22 cellular contexts compared by ENCODE assay signal in the genomic region with DNA sequence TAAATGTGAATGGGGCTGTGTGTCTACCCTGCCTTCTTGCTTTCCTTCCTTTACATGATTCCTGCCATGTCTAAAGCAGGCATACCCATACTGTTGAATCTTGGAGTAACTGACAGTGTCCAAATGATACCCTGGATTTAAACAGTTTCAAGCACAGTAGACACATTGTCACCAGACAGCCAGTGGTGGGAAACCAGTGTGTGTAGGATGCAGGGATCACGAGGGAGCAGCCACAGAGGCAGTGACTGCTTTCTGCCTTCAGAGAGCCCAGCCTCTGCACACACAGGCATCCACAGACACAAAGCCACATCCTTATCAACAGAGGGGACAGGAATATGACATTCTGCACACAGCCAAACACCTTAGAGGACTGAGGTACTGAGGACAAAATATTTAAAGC.
DNase-seq lines count a peak whose midpoint lies in the region; ATAC-seq, FAIRE-seq and TF ChIP-seq lines count a peak whose summit lies in the region.
"Had no signal": no experiment of that assay in that cellular context is flagged by ENCODE, and none has a peak within 500 bp of the region (broad histone marks: within the 10 kb centered on the region; RNA-seq: fewer than 3 reads in every experiment).

No MANE protein-coding gene starts in this region.

- POLR2A ChIA-PET in A549 (lab: Yijun Ruan, JAX): no interaction called here
- POLR2A ChIA-PET in HEK293 (lab: Yijun Ruan, JAX): no interaction called here

- H3K4me2 ChIP-seq in A549: no peak overlapping the region
- no peak overlapping the region for H3K4me2 ChIP-seq in mesendoderm (ENCODE audit: low read length)

- H3K56ac ChIP-seq in mesendoderm (ENCODE audit: low read length): peak overlapping the region; percentile 12

- no peak overlapping the region for H4K8ac ChIP-seq in mesendoderm (ENCODE audit: low read depth, low read length)

- H3K9me3 ChIP-seq in A549 (peaks cover under 1% of the 10 kb centered on the region; the same call in 1 of the 3 replicates), HEK293 (ENCODE audit: control insufficient read depth, insufficient read depth, low read depth, low read length) (no peaks in the 10 kb centered on the region)
- H3K9me3 ChIP-seq: breast epithelium, gastroesophageal sphincter, left lung, spleen had no signal

- H3K4me3 ChIP-seq in A549: no peak overlapping the region
- H3K4me3 ChIP-seq in HEK293 (ENCODE audit: low read depth, low read length): no peak overlapping the region
- H3K4me3 ChIP-seq in mesendoderm (ENCODE audit: low read length): no peak overlapping the region
- H3K4me3 ChIP-seq: breast epithelium, gastroesophageal sphincter, left lung, spleen had no signal

- H2BK120ac ChIP-seq in mesendoderm (ENCODE audit: low read depth, low read length): no peak overlapping the region

- CTCF ChIA-PET in A549 (lab: Yijun Ruan, JAX): no interaction called here
- CTCF ChIA-PET in HEK293 (lab: Yijun Ruan, JAX): no interaction called here

- no peak overlapping the region for H2AK5ac ChIP-seq in mesendoderm (ENCODE audit: low read length)

- H3K23ac ChIP-seq in mesendoderm (ENCODE audit: low read length): no peak overlapping the region

- no peak overlapping the region for H2BK15ac ChIP-seq in mesendoderm (replicated peaks; ENCODE audit: low read depth)

- peak; percentile 18 for FAIRE-seq in A549 (lab: Jason Lieb, UNC)

- no peaks in the 10 kb centered on the region for H3K79me2 ChIP-seq in mesendoderm (ENCODE audit: control insufficient read depth, insufficient read depth, low read length)

- WGBS in A549 (ENCODE audit: missing lambda C conversion rate): 38% methylated on average over 1 of the region's 1 CpG
- WGBS in mesendoderm (ENCODE audit: extremely low coverage, insufficient coverage, low lambda C conversion rate): no CpG with 5 or more reads among the region's 1 CpG

- H3K4me1 ChIP-seq in A549: no peaks in the 10 kb centered on the region
- H3K4me1 ChIP-seq in HEK293 (ENCODE audit: control insufficient read depth, insufficient read depth, low read length): no peaks in the 10 kb centered on the region
- no peaks in the 10 kb centered on the region for H3K4me1 ChIP-seq in mesendoderm (ENCODE audit: control insufficient read depth, low read depth, low read length)
- H3K4me1 ChIP-seq: breast epithelium, left lung had no signal

- H3K36me3 ChIP-seq in HEK293 (ENCODE audit: control insufficient read depth in 2 of 2, insufficient read depth in 1 of 2, low read length in 2 of 2) (no peaks in the 10 kb centered on the region), mesendoderm (ENCODE audit: control insufficient read depth, insufficient read depth, low read length) (no peaks in the 10 kb centered on the region)
- H3K36me3 ChIP-seq: breast epithelium, gastroesophageal sphincter, left lung, spleen had no signal

- no peak overlapping the region for H3K4ac ChIP-seq in mesendoderm (ENCODE audit: low read depth, low read length)

- ATAC-seq in A549 (no peak), GM21381 (IDR thresholded peaks at IDR 0.05; ENCODE audit: unreplicated experiment) (no peak), GM19324 (IDR thresholded peaks at IDR 0.05; ENCODE audit: low FRiP score, unreplicated experiment) (no peak), HG02970 (IDR thresholded peaks at IDR 0.05; ENCODE audit: low FRiP score, unreplicated experiment) (no peak)
- ATAC-seq: esophagus mucosa, gastroesophageal sphincter, left lung had no signal

- H3K27me3 ChIP-seq in mesendoderm (ENCODE audit: insufficient read depth, low read length, poor library complexity): peaks cover 6% of the 10 kb centered on the region

- no peak overlapping the region for H3K9ac ChIP-seq in mesendoderm (ENCODE audit: low read length)

- no peak overlapping the region for H3K18ac ChIP-seq in mesendoderm (ENCODE audit: low read length)

- no peak for DNase-seq in A549 (ENCODE audit: low read depth in 1 of 2, low spot score in 1 of 2)
- peak in 17 of 61 donors; percentile 7 to 50 (median 16) for DNase-seq in caudate nucleus (lab: John Stamatoyannopoulos, UW)
- no peak for DNase-seq in mesendoderm
- no peak for DNase-seq in AG20443 (ENCODE audit: low spot score)
- DNase-seq: activated T-cell treated with anti-CD3 and anti-CD28 coated beads, Interleukin-2, amount 50 U/mL, for 24 hours; DMS53; HFFc6; Karpas-422; left lung; NCI-H1105; NCI-H2107; Right ventricle myocardium superior; spleen; stimulated activated CD4-positive, alpha-beta T cell treated with anti-CD3 and anti-CD28 coated beads, Interleukin-4, amount 100 ng/mL, for 4 hours; T-helper 1 cell had no signal

- H3K27ac ChIP-seq in A549: no peak overlapping the region
- H3K27ac ChIP-seq in HEK293 (ENCODE audit: extremely low read depth, low read depth, low read length): no peak overlapping the region
- peak overlapping the region; percentile 19 for H3K27ac ChIP-seq in caudate nucleus (ENCODE audit: low read depth, low read length)
- no peak overlapping the region for H3K27ac ChIP-seq in mesendoderm (ENCODE audit: low read depth, low read length)
- H3K27ac ChIP-seq: breast epithelium, gastroesophageal sphincter, left lung, spleen had no signal

- TF ChIP-seq RAD21 in A549 (conservative IDR thresholded peaks at IDR 0.05 in 1 of 2, IDR thresholded peaks at IDR 0.05 in 1 of 2): no peak

- H4K5ac ChIP-seq in mesendoderm (ENCODE audit: low read length): no peak overlapping the region

- H3K79me1 ChIP-seq in mesendoderm (ENCODE audit: low read length): no peaks in the 10 kb centered on the region

- no peak for TF ChIP-seq POLR2A in A549 (IDR thresholded peaks at IDR 0.05; ENCODE audit: low read length)

- no peak overlapping the region for H2BK5ac ChIP-seq in mesendoderm (ENCODE audit: low read length)

- TF ChIP-seq CTCF in A549 (IDR thresholded peaks at IDR 0.05) (no peak), HEK293 (tag by site-specific recombination; IDR thresholded peaks at IDR 0.05) (no peak)

- no peak for TF ChIP-seq EP300 in A549 (IDR thresholded peaks at IDR 0.05)

TF ChIP-seq in A549, 52 proteins besides CTCF, POLR2A, EP300 and RAD21 (continues in another document):
- TF ChIP-seq CHD4 (IDR thresholded peaks at IDR 0.05; ENCODE audit: borderline replicate concordance) (no peak), KDM1A (IDR thresholded peaks at IDR 0.05; ENCODE audit: low read depth) (no peak), BHLHE40 (IDR thresholded peaks at IDR 0.05; ENCODE audit: low read depth, low read length) (no peak), FOSB (CRISPR knock-in tag; IDR thresholded peaks at IDR 0.05) (no peak), HEYL (CRISPR knock-in tag; IDR thresholded peaks at IDR 0.05) (no peak), RNF2 (IDR thresholded peaks at IDR 0.05; ENCODE audit: borderline replicate concordance, low read depth) (no peak), TP53 (CRISPR knock-in tag; IDR thresholded peaks at IDR 0.05) (no peak), JUN (IDR thresholded peaks at IDR 0.05) (no peak), CEBPB (IDR thresholded peaks at IDR 0.05) (no peak)
- TF ChIP-seq, protein P1, sequence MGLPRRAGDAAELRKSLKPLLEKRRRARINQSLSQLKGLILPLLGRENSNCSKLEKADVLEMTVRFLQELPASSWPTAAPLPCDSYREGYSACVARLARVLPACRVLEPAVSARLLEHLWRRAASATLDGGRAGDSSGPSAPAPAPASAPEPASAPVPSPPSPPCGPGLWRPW (IDR thresholded peaks at IDR 0.05): no peak

TF ChIP-seq in HEK293, 187 proteins besides CTCF, POLR2A, EP300 and RAD21 (continues in another document):
- TF ChIP-seq, protein P2, sequence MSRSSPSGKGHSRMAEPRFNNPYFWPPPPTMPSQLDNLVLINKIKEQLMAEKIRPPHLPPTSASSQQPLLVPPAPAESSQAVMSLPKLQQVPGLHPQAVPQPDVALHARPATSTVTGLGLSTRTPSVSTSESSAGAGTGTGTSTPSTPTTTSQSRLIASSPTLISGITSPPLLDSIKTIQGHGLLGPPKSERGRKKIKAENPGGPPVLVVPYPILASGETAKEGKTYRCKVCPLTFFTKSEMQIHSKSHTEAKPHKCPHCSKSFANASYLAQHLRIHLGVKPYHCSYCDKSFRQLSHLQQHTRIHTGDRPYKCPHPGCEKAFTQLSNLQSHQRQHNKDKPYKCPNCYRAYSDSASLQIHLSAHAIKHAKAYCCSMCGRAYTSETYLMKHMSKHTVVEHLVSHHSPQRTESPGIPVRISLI (tag by site-specific recombination; IDR thresholded peaks at IDR 0.05): no peak
- TF ChIP-seq, protein P3, sequence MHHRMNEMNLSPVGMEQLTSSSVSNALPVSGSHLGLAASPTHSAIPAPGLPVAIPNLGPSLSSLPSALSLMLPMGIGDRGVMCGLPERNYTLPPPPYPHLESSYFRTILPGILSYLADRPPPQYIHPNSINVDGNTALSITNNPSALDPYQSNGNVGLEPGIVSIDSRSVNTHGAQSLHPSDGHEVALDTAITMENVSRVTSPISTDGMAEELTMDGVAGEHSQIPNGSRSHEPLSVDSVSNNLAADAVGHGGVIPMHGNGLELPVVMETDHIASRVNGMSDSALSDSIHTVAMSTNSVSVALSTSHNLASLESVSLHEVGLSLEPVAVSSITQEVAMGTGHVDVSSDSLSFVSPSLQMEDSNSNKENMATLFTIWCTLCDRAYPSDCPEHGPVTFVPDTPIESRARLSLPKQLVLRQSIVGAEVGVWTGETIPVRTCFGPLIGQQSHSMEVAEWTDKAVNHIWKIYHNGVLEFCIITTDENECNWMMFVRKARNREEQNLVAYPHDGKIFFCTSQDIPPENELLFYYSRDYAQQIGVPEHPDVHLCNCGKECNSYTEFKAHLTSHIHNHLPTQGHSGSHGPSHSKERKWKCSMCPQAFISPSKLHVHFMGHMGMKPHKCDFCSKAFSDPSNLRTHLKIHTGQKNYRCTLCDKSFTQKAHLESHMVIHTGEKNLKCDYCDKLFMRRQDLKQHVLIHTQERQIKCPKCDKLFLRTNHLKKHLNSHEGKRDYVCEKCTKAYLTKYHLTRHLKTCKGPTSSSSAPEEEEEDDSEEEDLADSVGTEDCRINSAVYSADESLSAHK (tag by site-specific recombination; IDR thresholded peaks at IDR 0.05): peak; percentile 79
